Comparison of ENCODE assay signal across 12 cellular contexts in the genomic region with DNA sequence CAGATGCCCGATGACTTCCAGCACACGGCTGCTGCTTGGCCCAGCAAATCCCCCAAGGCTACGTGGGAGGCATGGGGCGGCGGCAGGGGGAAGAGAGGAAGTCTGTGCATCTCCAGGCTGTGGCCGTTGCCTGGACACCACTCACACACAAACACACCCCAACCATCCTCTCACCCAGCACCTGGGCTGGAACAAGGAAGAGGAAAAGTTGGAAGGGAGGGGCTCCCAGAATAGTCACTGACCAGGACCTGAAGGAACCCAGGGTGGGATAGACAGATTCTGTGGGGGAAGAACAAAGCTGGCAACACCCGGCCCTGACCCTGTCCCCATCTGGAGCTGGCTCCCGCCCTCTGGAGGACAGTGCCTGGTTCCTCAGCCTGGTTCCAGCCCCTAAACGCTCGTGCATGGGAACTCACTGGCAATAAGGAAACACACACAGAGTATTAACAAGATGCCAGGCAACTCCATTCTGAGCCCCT. TPM values are rescaled to one million over a fixed set of nuclear protein-coding genes. Genes with fewer than 3 reads are reported as not detected.
DNase-seq lines count a peak whose midpoint lies in the region; ATAC-seq and TF ChIP-seq lines count a peak whose summit lies in the region.
"Had no signal": no experiment of that assay in that cellular context is flagged by ENCODE, and none has a peak within 500 bp of the region (broad histone marks: within the 10 kb centered on the region; RNA-seq: fewer than 3 reads in every experiment).

No MANE protein-coding gene starts in this region.

- no peaks in the 10 kb centered on the region for H3K9me3 ChIP-seq in Peyer's patch
- H3K9me3 ChIP-seq: stomach had no signal

- no peaks in the 10 kb centered on the region for H3K27me3 ChIP-seq in Peyer's patch
- H3K27me3 ChIP-seq: stomach had no signal

- no peak overlapping the region for H3K27ac Mint-ChIP-seq in stimulated activated naive CD8-positive, alpha-beta T cell treated with anti-CD3 and anti-CD28 coated beads, Interleukin-15, amount 100 ng/mL, for 72 hours
- H3K27ac Mint-ChIP-seq: activated CD4-positive, alpha-beta memory T cell treated with anti-CD3 and anti-CD28 coated beads, Interleukin-2, amount 10 ng/mL, durations not matched to agents 7 days and 5 days had no signal

- intact Hi-C loops in sciatic nerve (cut with DNase I), result no loop called here

- peak overlapping the region in 2 of 4 donors; percentile 33 to 52 for H3K27ac ChIP-seq in Peyer's patch

- H3K4me1 ChIP-seq in Peyer's patch, result peaks cover 0 to 44% (median 29%) of the 10 kb centered on the region in 4 donors

- DNase-seq in NCI-H1417 (lab: John Stamatoyannopoulos, UW) (peak in 2 of 3 experiments; percentile 42 to 63), NCI-H1417 treated with DMSO at 0.1 percent for 48 hours (lab: John Stamatoyannopoulos, UW) (no peak), Peyer's patch (peak in 2 of 3 donors; percentile 50 to 76), fibroblast of pulmonary artery (ENCODE audit: low read depth) (peak; percentile 76), sciatic nerve (ENCODE audit: low spot score) (no peak), NCI-H1436 (lab: John Stamatoyannopoulos, UW) (no peak)
- no peak for DNase-seq in stimulated activated naive CD8-positive, alpha-beta T cell treated with anti-CD3 and anti-CD28 coated beads, Interleukin-15, amount 100 ng/mL, for 72 hours
- DNase-seq: activated CD4-positive, alpha-beta memory T cell treated with anti-CD3 and anti-CD28 coated beads, Interleukin-2, amount 10 ng/mL, durations not matched to agents 7 days and 5 days; caudate nucleus; KG1; stomach had no signal

- H3K4me3 ChIP-seq in Peyer's patch, result no peak overlapping the region
- no peak overlapping the region for H3K4me3 ChIP-seq in fibroblast of pulmonary artery (replicated peaks; ENCODE audit: low read depth, low read length)
- H3K4me3 ChIP-seq: stomach had no signal

- H3K27me3 Mint-ChIP-seq in stimulated activated naive CD8-positive, alpha-beta T cell treated with anti-CD3 and anti-CD28 coated beads, Interleukin-15, amount 100 ng/mL, for 72 hours, result no peaks in the 10 kb centered on the region
- H3K27me3 Mint-ChIP-seq: activated CD4-positive, alpha-beta memory T cell treated with anti-CD3 and anti-CD28 coated beads, Interleukin-2, amount 10 ng/mL, durations not matched to agents 7 days and 5 days had no signal

- no peaks in the 10 kb centered on the region for H3K9me3 Mint-ChIP-seq in stimulated activated naive CD8-positive, alpha-beta T cell treated with anti-CD3 and anti-CD28 coated beads, Interleukin-15, amount 100 ng/mL, for 72 hours
- H3K9me3 Mint-ChIP-seq: activated CD4-positive, alpha-beta memory T cell treated with anti-CD3 and anti-CD28 coated beads, Interleukin-2, amount 10 ng/mL, durations not matched to agents 7 days and 5 days had no signal

- ATAC-seq in sciatic nerve (peak; percentile 55), HG02610 (IDR thresholded peaks at IDR 0.05; ENCODE audit: unreplicated experiment) (no peak)
- ATAC-seq in stimulated activated naive CD8-positive, alpha-beta T cell treated with anti-CD3 and anti-CD28 coated beads, Interleukin-15, amount 100 ng/mL, for 72 hours, result no peak

- peaks cover 0 to 62% (median 0%) of the 10 kb centered on the region in 3 donors for H3K36me3 ChIP-seq in Peyer's patch

- no peak for TF ChIP-seq POLR2A in Peyer's patch (IDR thresholded peaks at IDR 0.05)

- TF ChIP-seq CTCF in Peyer's patch (IDR thresholded peaks at IDR 0.05) (peak in 2 of 6 experiments; percentile 4 to 13), fibroblast of pulmonary artery (IDR thresholded peaks at IDR 0.05; ENCODE audit: low read length, missing control alignments) (no peak)

- H3K4me1 Mint-ChIP-seq in stimulated activated naive CD8-positive, alpha-beta T cell treated with anti-CD3 and anti-CD28 coated beads, Interleukin-15, amount 100 ng/mL, for 72 hours, result peaks cover 64% of the 10 kb centered on the region

- H3K4me3 Mint-ChIP-seq in stimulated activated naive CD8-positive, alpha-beta T cell treated with anti-CD3 and anti-CD28 coated beads, Interleukin-15, amount 100 ng/mL, for 72 hours, result no peak overlapping the region
- H3K4me3 Mint-ChIP-seq: activated CD4-positive, alpha-beta memory T cell treated with anti-CD3 and anti-CD28 coated beads, Interleukin-2, amount 10 ng/mL, durations not matched to agents 7 days and 5 days had no signal

RNA-seq across cellular contexts. Expression of gene PPP6R1, which starts 11.2 kb away (rescaled TPM):
- total RNA-seq in Peyer's patch (100 to 1,000 TPM in 2 of 4 donors, 10 to 100 TPM in 2; 71.2 to 123 (median 94.8) TPM), sciatic nerve (40.4 TPM)

RNA-seq across cellular contexts. Expression of gene TMEM86B, which starts 19.1 kb away (rescaled TPM):
- total RNA-seq in Peyer's patch, result 10 to 100 TPM in 3 of 4 donors, 1 to 10 TPM in 1; 9.1 to 39.8 (median 15.1) TPM
- 6.0 TPM for total RNA-seq in sciatic nerve

RNA-seq across cellular contexts. Expression of gene HSPBP1, which starts 32.2 kb away (rescaled TPM):
- total RNA-seq in Peyer's patch, result 10 to 100 TPM; 14.4 to 38.0 (median 25.6) TPM
- 16.1 TPM for total RNA-seq in sciatic nerve

RNA-seq across cellular contexts. Expression of gene BRSK1, which starts 36.1 kb away (rescaled TPM):
- 1 to 10 TPM in 3 of 4 donors, under 1 TPM in 1; 0.35 to 6.6 (median 3.0) TPM for total RNA-seq in Peyer's patch
- total RNA-seq in sciatic nerve, result 6.5 TPM

RNA-seq across cellular contexts. Expression of gene PTPRH, which starts 38.4 kb away (rescaled TPM):
- total RNA-seq in Peyer's patch (100 to 1,000 TPM in 3 of 4 donors, 10 to 100 TPM in 1; 26.4 to 261 (median 246) TPM), sciatic nerve (1.5 TPM)
- total RNA-seq: activated CD4-positive, alpha-beta memory T cell treated with anti-CD3 and anti-CD28 coated beads, Interleukin-2, amount 10 ng/mL, durations not matched to agents 7 days and 5 days had no signal

Comparison
In these comparisons a context has a peak if more than half of its experiments do, and no peak if none do; other contexts are left out.
1. DNase-seq: peak in NCI-H1417 (2 of 3), Peyer's patch (2 of 3) and fibroblast of pulmonary artery (single experiment); none in NCI-H1417 treated with DMSO at 0.1 percent for 48 hours (single experiment), sciatic nerve (single experiment), NCI-H1436 (single experiment) and stimulated activated naive CD8-positive, alpha-beta T cell treated with anti-CD3 and anti-CD28 coated beads, Interleukin-15, amount 100 ng/mL, for 72 hours (0 of 2).